In the genomic region with DNA sequence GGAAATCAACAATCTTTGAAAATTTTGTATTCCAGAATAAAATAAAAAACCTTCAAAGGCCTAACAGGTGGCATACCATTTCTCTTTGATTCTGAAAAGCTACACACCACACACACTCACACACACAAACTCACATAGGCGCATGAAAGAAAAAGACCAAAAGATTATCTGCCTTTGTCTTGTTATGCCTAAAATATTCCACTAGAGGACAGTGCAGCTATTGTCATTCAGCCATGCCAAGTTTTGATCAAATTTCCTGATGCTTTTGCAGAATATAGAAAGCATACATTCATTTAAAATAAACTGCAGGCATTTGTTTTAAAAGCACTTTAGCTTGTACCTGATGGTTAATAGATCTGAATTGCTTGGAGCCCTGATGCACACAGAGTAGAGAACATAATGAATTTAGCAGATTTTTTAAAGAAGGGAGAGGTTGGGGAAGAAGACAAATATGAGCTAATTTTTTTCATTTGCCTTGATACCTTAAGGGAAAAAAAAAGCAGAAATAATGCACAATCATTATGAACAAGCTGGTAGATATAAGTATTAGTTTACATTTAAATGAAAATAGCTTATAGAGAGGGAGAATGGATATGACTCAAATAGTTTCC, we compare ENCODE assay signal across 9 cellular contexts.
DNase-seq lines count a peak whose midpoint lies in the region; ATAC-seq and TF ChIP-seq lines count a peak whose summit lies in the region.
"Had no signal": no experiment of that assay in that cellular context is flagged by ENCODE, and none has a peak within 500 bp of the region (broad histone marks: within the 10 kb centered on the region; RNA-seq: fewer than 3 reads in every experiment).

No MANE protein-coding gene starts in this region.

- no peaks in the 10 kb centered on the region for H3K36me3 ChIP-seq in tibial nerve

- POLR2A ChIA-PET in T-cell (lab: Charles Lee): no interaction called here

- H3K27ac Mint-ChIP-seq in T-cell: no peak overlapping the region

- no peaks in the 10 kb centered on the region for H3K27me3 Mint-ChIP-seq in T-cell

- H3K9me3 ChIP-seq in tibial nerve: no peaks in the 10 kb centered on the region

- H3K9me3 Mint-ChIP-seq in T-cell: peaks cover 6 to 11% (median 6%) of the 10 kb centered on the region in 3 donors

- no peaks in the 10 kb centered on the region for H3K36me3 Mint-ChIP-seq in T-cell

- TF ChIP-seq CTCF in GM12865 (IDR thresholded peaks at IDR 0.05; ENCODE audit: insufficient read depth, low read depth, low read length, missing control alignments) (peak; percentile 72), tibial nerve (IDR thresholded peaks at IDR 0.05) (peak; percentile 69 to 86 (median 73))

- CTCF ChIA-PET in T-cell (lab: Charles Lee): no interaction called here

- no peak for TF ChIP-seq EP300 in tibial nerve (IDR thresholded peaks at IDR 0.05)

- no peak overlapping the region for H3K4me3 Mint-ChIP-seq in T-cell

- ATAC-seq in T-cell (replicated peaks in 1 of 4): no peak
- ATAC-seq in GM21576 (IDR thresholded peaks at IDR 0.05; ENCODE audit: unreplicated experiment): no peak
- no peak for ATAC-seq in HG02938 (IDR thresholded peaks at IDR 0.05; ENCODE audit: unreplicated experiment)

- H3K4me3 ChIP-seq in GM12865 (ENCODE audit: low read depth, low read length) (no peak overlapping the region), tibial nerve (no peak overlapping the region)
- H3K4me3 ChIP-seq in Jurkat, Clone E6-1 (ENCODE audit: low read length): no peak overlapping the region
- H3K4me3 ChIP-seq: skin epidermis had no signal

- H3K4me1 Mint-ChIP-seq in T-cell: no peaks in the 10 kb centered on the region

- TF ChIP-seq POLR2A in tibial nerve (IDR thresholded peaks at IDR 0.05): no peak

- H3K27ac ChIP-seq in tibial nerve: no peak overlapping the region
- H3K27ac ChIP-seq: skin epidermis had no signal

- WGBS in tibial nerve, 2 donors: 48 to 52% methylated on average over 1 of the region's 1 CpG

- H3K4me1 ChIP-seq in tibial nerve: peaks cover 0 to 6% (median 0%) of the 10 kb centered on the region in 4 donors

- peak; percentile 5 for DNase-seq in GM12865 (ENCODE audit: low read depth)
- DNase-seq in Jurkat, Clone E6-1 (ENCODE audit: low read depth, low spot score): peak; percentile 31
- peak; percentile 47 for DNase-seq in SK-N-DZ (ENCODE audit: low spot score)
- DNase-seq in glomerular visceral epithelial cell (ENCODE audit: extremely low spot score): peak; percentile 21
- no peak for DNase-seq in tibial nerve (ENCODE audit: low spot score in 2 of 2)
- DNase-seq in T-cell: no peak

- no peaks in the 10 kb centered on the region for H3K27me3 ChIP-seq in tibial nerve

Comparison
In these comparisons a context has a peak if more than half of its experiments do, and no peak if none do; other contexts are left out.
1. DNase-seq: peak in GM12865 (single experiment), Jurkat, Clone E6-1 (single experiment), SK-N-DZ (single experiment) and glomerular visceral epithelial cell (single experiment); none in tibial nerve (0 of 2) and T-cell (0 of 34).